Comparison of ENCODE assay signal across 19 cellular contexts in genomic region chr11:5337253-5337652, GRCh38. TPM values are rescaled to one million over a fixed set of nuclear protein-coding genes. Genes with fewer than 3 reads are reported as not detected.
"Had no signal": no experiment of that assay in that cellular context is flagged by ENCODE, and none has a peak within 500 bp of the region (broad histone marks: within the 10 kb centered on the region; RNA-seq: fewer than 3 reads in every experiment).

No MANE protein-coding gene starts in this region.

RNA-seq across cellular contexts. Expression of gene OR51B5, which starts 6.1 kb away (rescaled TPM):
- total RNA-seq: activated B cell treated with CpG ODN at 0.5 μM for 24 hours; activated CD4-positive, alpha-beta memory T cell treated with anti-CD3 and anti-CD28 coated beads for 36 hours; activated CD4-positive, alpha-beta T cell treated with anti-CD3 and anti-CD28 coated beads, Interleukin-2, amount 10 ng/mL, durations not matched to agents 24 days and 14 days; activated CD8-positive, alpha-beta memory T cell treated with anti-CD3 and anti-CD28 coated beads for 36 hours; activated CD8-positive, alpha-beta T cell treated with anti-CD3 and anti-CD28 coated beads for 36 hours; activated naive CD4-positive, alpha-beta T cell treated with anti-CD3 and anti-CD28 coated beads for 36 hours; activated naive CD8-positive, alpha-beta T cell treated with anti-CD3 and anti-CD28 coated beads for 36 hours; activated T-cell treated with anti-CD3 and anti-CD28 coated beads, Interleukin-2, amount 50 U/mL, for 4 hours; activated T-helper 1 cell treated with anti-CD3 and anti-CD28 coated beads, Interleukin-12 subunit alpha, Interleukin-12 subunit beta, Interleukin-2, Interleukin-4 antibody, amounts not matched to agents 30 ng/mL and 10 ng/mL and 1 ng/mL, durations not matched to agents 14 hours and 24 hours and 36 hours; astrocyte; body of pancreas; cardiac septum had no signal
- polyA plus RNA-seq: aorta had no signal

RNA-seq across cellular contexts. Expression of gene OR51B2, which starts 13.2 kb away (rescaled TPM):
- total RNA-seq: activated B cell treated with CpG ODN at 0.5 μM for 24 hours; activated CD4-positive, alpha-beta memory T cell treated with anti-CD3 and anti-CD28 coated beads for 36 hours; activated CD4-positive, alpha-beta T cell treated with anti-CD3 and anti-CD28 coated beads, Interleukin-2, amount 10 ng/mL, durations not matched to agents 24 days and 14 days; activated CD8-positive, alpha-beta memory T cell treated with anti-CD3 and anti-CD28 coated beads for 36 hours; activated CD8-positive, alpha-beta T cell treated with anti-CD3 and anti-CD28 coated beads for 36 hours; activated naive CD4-positive, alpha-beta T cell treated with anti-CD3 and anti-CD28 coated beads for 36 hours; activated naive CD4-positive, alpha-beta T cell treated with anti-CD3 and anti-CD28 coated beads, Interleukin-2, amount 50 U/mL, for 72 hours; activated naive CD8-positive, alpha-beta T cell treated with anti-CD3 and anti-CD28 coated beads for 36 hours; activated T-cell treated with anti-CD3 and anti-CD28 coated beads, Interleukin-2, amount 50 U/mL, for 4 hours; activated T-cell treated with anti-CD3 and anti-CD28 coated beads, Interleukin-2, amount 50 U/mL, for 72 hours; activated T-helper 1 cell treated with anti-CD3 and anti-CD28 coated beads, Interleukin-12 subunit alpha, Interleukin-12 subunit beta, Interleukin-2, Interleukin-4 antibody, amounts not matched to agents 30 ng/mL and 10 ng/mL and 1 ng/mL, durations not matched to agents 14 hours and 24 hours and 36 hours; aorta; astrocyte; cardiac septum had no signal
- polyA plus RNA-seq: adrenal gland, aorta had no signal

RNA-seq across cellular contexts. Expression of gene OR51B6, which starts 14.1 kb away (rescaled TPM):
- total RNA-seq: activated B cell treated with CpG ODN at 0.5 μM for 24 hours; activated CD4-positive, alpha-beta memory T cell treated with anti-CD3 and anti-CD28 coated beads for 36 hours; activated CD4-positive, alpha-beta T cell treated with anti-CD3 and anti-CD28 coated beads, Interleukin-2, amount 10 ng/mL, durations not matched to agents 24 days and 14 days; activated CD8-positive, alpha-beta memory T cell treated with anti-CD3 and anti-CD28 coated beads for 36 hours; activated CD8-positive, alpha-beta T cell treated with anti-CD3 and anti-CD28 coated beads for 36 hours; activated naive CD4-positive, alpha-beta T cell treated with anti-CD3 and anti-CD28 coated beads for 36 hours; activated naive CD4-positive, alpha-beta T cell treated with anti-CD3 and anti-CD28 coated beads, Interleukin-2, amount 50 U/mL, for 72 hours; activated naive CD8-positive, alpha-beta T cell treated with anti-CD3 and anti-CD28 coated beads for 36 hours; activated T-cell treated with anti-CD3 and anti-CD28 coated beads, Interleukin-2, amount 50 U/mL, for 4 hours; activated T-cell treated with anti-CD3 and anti-CD28 coated beads, Interleukin-2, amount 50 U/mL, for 72 hours; activated T-helper 1 cell treated with anti-CD3 and anti-CD28 coated beads, Interleukin-12 subunit alpha, Interleukin-12 subunit beta, Interleukin-2, Interleukin-4 antibody, amounts not matched to agents 30 ng/mL and 10 ng/mL and 1 ng/mL, durations not matched to agents 14 hours and 24 hours and 36 hours; activated T-helper 17 cell treated with anti-CD3 and anti-CD28 coated beads, Interleukin-2, amount 50 U/mL, for 72 hours; adrenal gland; aorta; astrocyte; body of pancreas; breast epithelium; cardiac septum; cerebellum had no signal
- polyA plus RNA-seq: adrenal gland, aorta had no signal

RNA-seq across cellular contexts. Expression of gene OR51B4, which starts 35.5 kb away (rescaled TPM):
- total RNA-seq: activated B cell treated with CpG ODN at 0.5 μM for 24 hours; activated CD4-positive, alpha-beta memory T cell treated with anti-CD3 and anti-CD28 coated beads for 36 hours; activated CD4-positive, alpha-beta T cell treated with anti-CD3 and anti-CD28 coated beads, Interleukin-2, amount 10 ng/mL, durations not matched to agents 24 days and 14 days; activated CD8-positive, alpha-beta memory T cell treated with anti-CD3 and anti-CD28 coated beads for 36 hours; activated CD8-positive, alpha-beta T cell treated with anti-CD3 and anti-CD28 coated beads for 36 hours; activated naive CD4-positive, alpha-beta T cell treated with anti-CD3 and anti-CD28 coated beads for 36 hours; activated naive CD4-positive, alpha-beta T cell treated with anti-CD3 and anti-CD28 coated beads, Interleukin-2, amount 50 U/mL, for 72 hours; activated naive CD8-positive, alpha-beta T cell treated with anti-CD3 and anti-CD28 coated beads for 36 hours; activated T-cell treated with anti-CD3 and anti-CD28 coated beads, Interleukin-2, amount 50 U/mL, for 4 hours; activated T-cell treated with anti-CD3 and anti-CD28 coated beads, Interleukin-2, amount 50 U/mL, for 72 hours; activated T-helper 1 cell treated with anti-CD3 and anti-CD28 coated beads, Interleukin-12 subunit alpha, Interleukin-12 subunit beta, Interleukin-2, Interleukin-4 antibody, amounts not matched to agents 30 ng/mL and 10 ng/mL and 1 ng/mL, durations not matched to agents 14 hours and 24 hours and 36 hours; activated T-helper 17 cell treated with anti-CD3 and anti-CD28 coated beads, Interleukin-2, amount 50 U/mL, for 72 hours; aorta; astrocyte; cardiac septum had no signal
- polyA plus RNA-seq: adrenal gland, aorta had no signal

RNA-seq across cellular contexts. Expression of gene OR51M1, which starts 46.4 kb away (rescaled TPM):
- total RNA-seq: activated B cell treated with CpG ODN at 0.5 μM for 24 hours; activated CD4-positive, alpha-beta memory T cell treated with anti-CD3 and anti-CD28 coated beads for 36 hours; activated CD4-positive, alpha-beta T cell treated with anti-CD3 and anti-CD28 coated beads, Interleukin-2, amount 10 ng/mL, durations not matched to agents 24 days and 14 days; activated CD8-positive, alpha-beta memory T cell treated with anti-CD3 and anti-CD28 coated beads for 36 hours; activated CD8-positive, alpha-beta T cell treated with anti-CD3 and anti-CD28 coated beads for 36 hours; activated naive CD4-positive, alpha-beta T cell treated with anti-CD3 and anti-CD28 coated beads for 36 hours; activated naive CD4-positive, alpha-beta T cell treated with anti-CD3 and anti-CD28 coated beads, Interleukin-2, amount 50 U/mL, for 72 hours; activated naive CD8-positive, alpha-beta T cell treated with anti-CD3 and anti-CD28 coated beads for 36 hours; activated T-cell treated with anti-CD3 and anti-CD28 coated beads, Interleukin-2, amount 50 U/mL, for 4 hours; activated T-cell treated with anti-CD3 and anti-CD28 coated beads, Interleukin-2, amount 50 U/mL, for 72 hours; activated T-helper 1 cell treated with anti-CD3 and anti-CD28 coated beads, Interleukin-12 subunit alpha, Interleukin-12 subunit beta, Interleukin-2, Interleukin-4 antibody, amounts not matched to agents 30 ng/mL and 10 ng/mL and 1 ng/mL, durations not matched to agents 14 hours and 24 hours and 36 hours; activated T-helper 17 cell treated with anti-CD3 and anti-CD28 coated beads, Interleukin-2, amount 50 U/mL, for 72 hours; adrenal gland; aorta; astrocyte; body of pancreas; breast epithelium; cardiac septum; cerebellum had no signal
- polyA plus RNA-seq: adrenal gland, aorta had no signal
